In the genomic region with DNA sequence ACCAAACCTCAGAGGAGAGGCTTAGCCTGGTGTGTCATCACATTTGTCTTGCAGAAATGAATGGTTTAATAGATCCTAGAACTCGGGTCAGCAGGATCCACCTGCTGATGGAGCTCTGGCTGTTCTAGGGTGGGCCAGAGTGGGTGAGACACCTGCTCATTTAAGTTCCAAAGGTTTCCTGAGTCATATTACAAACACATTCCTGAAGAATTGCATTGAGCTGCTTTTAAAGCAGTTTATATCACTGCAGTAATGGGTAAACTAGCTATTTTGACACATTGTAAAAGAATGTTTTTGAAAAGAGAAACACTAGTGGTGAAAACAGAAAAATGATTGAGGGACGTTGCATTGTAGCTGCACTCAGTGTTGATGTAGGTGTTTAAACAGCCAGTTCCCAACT, we compare ENCODE assay signal across 13 cellular contexts.
A peak's percentile ranks its signal among the peaks of the same experiment; 100 is the strongest.
DNase-seq lines count a peak whose midpoint lies in the region; ATAC-seq, FAIRE-seq and TF ChIP-seq lines count a peak whose summit lies in the region.
"Had no signal": no experiment of that assay in that cellular context is flagged by ENCODE, and none has a peak within 500 bp of the region (broad histone marks: within the 10 kb centered on the region; RNA-seq: fewer than 3 reads in every experiment).

No MANE protein-coding gene starts in this region.

- H2BK5ac ChIP-seq in mesenchymal stem cell (ENCODE audit: low read depth, low read length, poor library complexity, severe bottlenecking), result no peak overlapping the region

- no peak overlapping the region for H4K91ac ChIP-seq in mesenchymal stem cell (ENCODE audit: low read length)

- H2BK15ac ChIP-seq in mesenchymal stem cell (ENCODE audit: low read depth, poor library complexity, severe bottlenecking), result no peak overlapping the region

- H3K23ac ChIP-seq in mesenchymal stem cell (ENCODE audit: low read length in 2 of 2), result no peak overlapping the region

- H4K8ac ChIP-seq in mesenchymal stem cell (ENCODE audit: low read length), result no peak overlapping the region

- H3K27ac Mint-ChIP-seq in T-helper 2 cell treated with Interferon-gamma antibody and Interleukin-4, amounts not matched to agents 5 μg/mL and 100 μg/mL, for 36 hours, result no peak overlapping the region
- no peak overlapping the region for H3K27ac Mint-ChIP-seq in activated T-cell treated with anti-CD3 and anti-CD28 coated beads, Interleukin-2, amount 50 U/mL, for 72 hours
- H3K27ac Mint-ChIP-seq: activated naive CD4-positive, alpha-beta T cell treated with anti-CD3 and anti-CD28 coated beads for 36 hours; CD14-positive monocyte had no signal

- peaks cover 0 to 46% (median 24%) of the 10 kb centered on the region in 10 experiments; a peak in 13 of 20 replicates for H3K4me1 ChIP-seq in BLaER1 treated with 17β-estradiol and CSF1 and Interleukin-3, amounts not matched to agents 10 nM and 100 nM
- peaks cover 2% of the 10 kb centered on the region for H3K4me1 ChIP-seq in mesenchymal stem cell (ENCODE audit: control insufficient read depth, insufficient read depth, low read depth, low read length)

- H3K36me3 Mint-ChIP-seq in T-helper 2 cell treated with Interferon-gamma antibody and Interleukin-4, amounts not matched to agents 5 μg/mL and 100 μg/mL, for 36 hours (ENCODE audit: low read depth), result no peaks in the 10 kb centered on the region
- no peaks in the 10 kb centered on the region for H3K36me3 Mint-ChIP-seq in activated T-cell treated with anti-CD3 and anti-CD28 coated beads, Interleukin-2, amount 50 U/mL, for 72 hours (ENCODE audit: insufficient read depth in 2 of 2)
- H3K36me3 Mint-ChIP-seq: CD14-positive monocyte had no signal

- H3K4me3 ChIP-seq in BLaER1 treated with 17β-estradiol and CSF1 and Interleukin-3, amounts not matched to agents 10 nM and 100 nM, result no peak overlapping the region
- H3K4me3 ChIP-seq in bronchial epithelial cell (ENCODE audit: low read depth, low read length), result no peak overlapping the region
- H3K4me3 ChIP-seq in mesenchymal stem cell (ENCODE audit: insufficient read depth in 1 of 2, low read depth in 1 of 2, low read length in 2 of 2), result no peak overlapping the region

- no peak overlapping the region for H3K18ac ChIP-seq in mesenchymal stem cell (ENCODE audit: low read depth in 1 of 2, low read length in 2 of 2)

- H3K27ac ChIP-seq in BLaER1 treated with 17β-estradiol and CSF1 and Interleukin-3, amounts not matched to agents 10 nM and 100 nM, result no peak overlapping the region
- peak overlapping the region; percentile 5 for H3K27ac ChIP-seq in mesenchymal stem cell (ENCODE audit: low read length, poor library complexity, severe bottlenecking)

- no peak overlapping the region for H2AFZ ChIP-seq in mesenchymal stem cell (ENCODE audit: low read depth, low read length)

- no peak overlapping the region for H2AK5ac ChIP-seq in mesenchymal stem cell (ENCODE audit: low read length, severe bottlenecking)

- no peak for FAIRE-seq in bronchial epithelial cell (lab: Jason Lieb, UNC)

- no peak overlapping the region for H3K9ac ChIP-seq in BLaER1 treated with 17β-estradiol and CSF1 and Interleukin-3, amounts not matched to agents 10 nM and 100 nM
- H3K9ac ChIP-seq in mesenchymal stem cell (ENCODE audit: low read length), result no peak overlapping the region

- 0% methylated on average over 1 of the region's 2 CpGs for WGBS in mesenchymal stem cell

- H3K4me3 Mint-ChIP-seq in T-helper 2 cell treated with Interferon-gamma antibody and Interleukin-4, amounts not matched to agents 5 μg/mL and 100 μg/mL, for 36 hours, result no peak overlapping the region
- H3K4me3 Mint-ChIP-seq in activated T-cell treated with anti-CD3 and anti-CD28 coated beads, Interleukin-2, amount 50 U/mL, for 72 hours, result no peak overlapping the region
- H3K4me3 Mint-ChIP-seq: activated naive CD4-positive, alpha-beta T cell treated with anti-CD3 and anti-CD28 coated beads for 36 hours; CD14-positive monocyte had no signal

- ATAC-seq in activated T-cell treated with anti-CD3 and anti-CD28 coated beads, Interleukin-2, amount 50 U/mL, for 72 hours (replicated peaks in 1 of 2), result no peak

- no peak for TF ChIP-seq CTCF in bronchial epithelial cell (IDR thresholded peaks at IDR 0.05; ENCODE audit: insufficient read depth, low read length, severe bottlenecking)

- H3K27me3 Mint-ChIP-seq in T-helper 2 cell treated with Interferon-gamma antibody and Interleukin-4, amounts not matched to agents 5 μg/mL and 100 μg/mL, for 36 hours (ENCODE audit: low read depth), result no peaks in the 10 kb centered on the region
- H3K27me3 Mint-ChIP-seq in activated T-cell treated with anti-CD3 and anti-CD28 coated beads, Interleukin-2, amount 50 U/mL, for 72 hours (ENCODE audit: low read depth), result no peaks in the 10 kb centered on the region

- peak overlapping the region in 6 of 11 experiments; percentile 11 to 61 (median 36); a peak in 9 of 22 replicates for H3K4me2 ChIP-seq in BLaER1 treated with 17β-estradiol and CSF1 and Interleukin-3, amounts not matched to agents 10 nM and 100 nM
- H3K4me2 ChIP-seq in mesenchymal stem cell (ENCODE audit: low read length, poor library complexity, severe bottlenecking), result peak overlapping the region; percentile 0

- H4K20me1 ChIP-seq in BLaER1 treated with 17β-estradiol and CSF1 and Interleukin-3, amounts not matched to agents 10 nM and 100 nM, result no peaks in the 10 kb centered on the region

- H3K4ac ChIP-seq in mesenchymal stem cell (ENCODE audit: low read depth in 1 of 2, low read length in 2 of 2), result no peak overlapping the region

- no peak overlapping the region for H3K14ac ChIP-seq in mesenchymal stem cell (ENCODE audit: low read length in 2 of 2)

- no peaks in the 10 kb centered on the region for H3K9me3 Mint-ChIP-seq in T-helper 2 cell treated with Interferon-gamma antibody and Interleukin-4, amounts not matched to agents 5 μg/mL and 100 μg/mL, for 36 hours
- peaks cover 0 to 4% of the 10 kb centered on the region in 2 donors for H3K9me3 Mint-ChIP-seq in activated T-cell treated with anti-CD3 and anti-CD28 coated beads, Interleukin-2, amount 50 U/mL, for 72 hours
- H3K9me3 Mint-ChIP-seq: activated naive CD4-positive, alpha-beta T cell treated with anti-CD3 and anti-CD28 coated beads for 36 hours had no signal

- peaks cover 0 to 10% (median 5%) of the 10 kb centered on the region in 11 experiments; a peak in 4 of 22 replicates for H3K9me3 ChIP-seq in BLaER1 treated with 17β-estradiol and CSF1 and Interleukin-3, amounts not matched to agents 10 nM and 100 nM (replicated peaks in 1 of 11)
- no peaks in the 10 kb centered on the region for H3K9me3 ChIP-seq in mesenchymal stem cell (ENCODE audit: control insufficient read depth, low read length)

- H3K27me3 ChIP-seq in BLaER1 treated with 17β-estradiol and CSF1 and Interleukin-3, amounts not matched to agents 10 nM and 100 nM, result no peaks in the 10 kb centered on the region
- H3K27me3 ChIP-seq in bronchial epithelial cell (ENCODE audit: control insufficient read depth, insufficient read depth, low read length) (no peaks in the 10 kb centered on the region), mesenchymal stem cell (ENCODE audit: control insufficient read depth in 1 of 2, insufficient read depth in 1 of 2, low read length in 2 of 2) (no peaks in the 10 kb centered on the region)

- no peaks in the 10 kb centered on the region for H3K4me1 Mint-ChIP-seq in T-helper 2 cell treated with Interferon-gamma antibody and Interleukin-4, amounts not matched to agents 5 μg/mL and 100 μg/mL, for 36 hours (ENCODE audit: low read depth)
- H3K4me1 Mint-ChIP-seq in activated T-cell treated with anti-CD3 and anti-CD28 coated beads, Interleukin-2, amount 50 U/mL, for 72 hours (ENCODE audit: low read depth), result no peaks in the 10 kb centered on the region
- H3K4me1 Mint-ChIP-seq: CD14-positive monocyte had no signal

- no peak overlapping the region for H2BK120ac ChIP-seq in mesenchymal stem cell (ENCODE audit: low read depth, low read length)

- no peak overlapping the region for H2BK12ac ChIP-seq in mesenchymal stem cell (ENCODE audit: low read length in 2 of 2)

- no peaks in the 10 kb centered on the region for H3K79me1 ChIP-seq in mesenchymal stem cell (replicated peaks; ENCODE audit: low read length, poor library complexity, severe bottlenecking)

- H3K36me3 ChIP-seq in BLaER1 treated with 17β-estradiol and CSF1 and Interleukin-3, amounts not matched to agents 10 nM and 100 nM, result no peaks in the 10 kb centered on the region
- H3K36me3 ChIP-seq in bronchial epithelial cell (ENCODE audit: control insufficient read depth, insufficient read depth, low read length) (no peaks in the 10 kb centered on the region), mesenchymal stem cell (ENCODE audit: control insufficient read depth in 1 of 2, insufficient read depth in 2 of 2, low read depth in 1 of 2, low read length in 2 of 2) (no peaks in the 10 kb centered on the region)

- DNase-seq in LoVo (ENCODE audit: low spot score) (peak; percentile 44), bronchial epithelial cell (ENCODE audit: low read depth) (peak; percentile 75), mesenchymal stem cell (peak; percentile 47), anterior cingulate cortex (lab: John Stamatoyannopoulos, UW) (no peak)
- no peak for DNase-seq in T-helper 2 cell treated with Interferon-gamma antibody and Interleukin-4, amounts not matched to agents 5 μg/mL and 100 μg/mL, for 36 hours (ENCODE audit: low spot score)
- no peak for DNase-seq in activated T-cell treated with anti-CD3 and anti-CD28 coated beads, Interleukin-2, amount 50 U/mL, for 72 hours
- DNase-seq in activated naive CD4-positive, alpha-beta T cell (lab: John Stamatoyannopoulos, UW), result no peak
- DNase-seq: activated naive CD4-positive, alpha-beta T cell treated with anti-CD3 and anti-CD28 coated beads for 36 hours; NCI-H748 treated with DMSO at 0.1 percent for 48 hours; Right ventricle myocardium superior; stimulated activated naive CD4-positive, alpha-beta T cell had no signal

Comparison
In these comparisons a context has a peak if more than half of its experiments do, and no peak if none do; other contexts are left out.
1. DNase-seq: peak in LoVo (single experiment), bronchial epithelial cell (single experiment) and mesenchymal stem cell (single experiment); none in T-helper 2 cell treated with Interferon-gamma antibody and Interleukin-4, amounts not matched to agents 5 μg/mL and 100 μg/mL, for 36 hours (single experiment), activated T-cell treated with anti-CD3 and anti-CD28 coated beads, Interleukin-2, amount 50 U/mL, for 72 hours (0 of 2), anterior cingulate cortex (0 of 58) and activated naive CD4-positive, alpha-beta T cell (0 of 4).